11 cellular contexts compared by ENCODE assay signal in genomic region chr1:59266927-59267293, GRCh38.
DNase-seq lines count a peak whose midpoint lies in the region; ATAC-seq, FAIRE-seq and TF ChIP-seq lines count a peak whose summit lies in the region.
"Had no signal": no experiment of that assay in that cellular context is flagged by ENCODE, and none has a peak within 500 bp of the region (broad histone marks: within the 10 kb centered on the region; RNA-seq: fewer than 3 reads in every experiment).

No MANE protein-coding gene starts in this region.

- 0 out of 2 replicates have a peak, but pooled peaks cover 4% of the 10 kb centered on the region for H3K9me3 ChIP-seq in OCI-LY3 (ENCODE audit: insufficient read depth, low read length)

- peak overlapping the region; percentile 34; the same call in 1 of the 2 replicates for H3K9ac ChIP-seq in OCI-LY3 (ENCODE audit: low read length)

- H3K27ac ChIP-seq in OCI-LY3 (ENCODE audit: low read length), result peak overlapping the region; percentile 79

- peak; percentile 47 for ATAC-seq in HG02943 (IDR thresholded peaks at IDR 0.05; ENCODE audit: low read depth, unreplicated experiment)

- peak; percentile 24 for FAIRE-seq in GM18507 (lab: Jason Lieb, UNC)
- FAIRE-seq: astrocyte had no signal

- DNase-seq in GM18507 (ENCODE audit: extremely low spot score, insufficient read length, low read depth), result no peak
- peak; percentile 40 for DNase-seq in GM20000 (ENCODE audit: low spot score)
- no peak for DNase-seq in DMS 273 treated with DMSO at 0.1 percent for 48 hours (lab: John Stamatoyannopoulos, UW)
- no peak for DNase-seq in NCI-H1092 treated with DMSO at 0.1 percent for 48 hours (lab: John Stamatoyannopoulos, UW)
- DNase-seq in NCI-H524 treated with DMSO at 0.1 percent for 48 hours (lab: John Stamatoyannopoulos, UW), result no peak
- DNase-seq in GM03348 (ENCODE audit: low spot score), result no peak
- DNase-seq: activated CD8-positive, alpha-beta memory T cell treated with anti-CD3 and anti-CD28 coated beads, Interleukin-2, amount 50 U/mL, for 48 hours; midbrain had no signal

- peak overlapping the region; percentile 72 for H3K4me2 ChIP-seq in OCI-LY3 (ENCODE audit: low read length)

- peak overlapping the region; percentile 11; the same call in 1 of the 2 replicates for H3K4me3 ChIP-seq in OCI-LY3 (ENCODE audit: low read length)

- H2AFZ ChIP-seq in OCI-LY3 (ENCODE audit: low read depth, low read length), result peak overlapping the region; percentile 61

- no peak for TF ChIP-seq CTCF in GM20000 (IDR thresholded peaks at IDR 0.05; ENCODE audit: extremely low read depth, missing control alignments)
- no peak for TF ChIP-seq CTCF in OCI-LY3 (IDR thresholded peaks at IDR 0.05; ENCODE audit: low read depth, low read length)

- H3K36me3 ChIP-seq in OCI-LY3 (replicated peaks; ENCODE audit: low read depth, low read length), result peaks cover 3% of the 10 kb centered on the region

- peaks cover 26% of the 10 kb centered on the region for H3K4me1 ChIP-seq in OCI-LY3 (ENCODE audit: low read length)

- no peaks in the 10 kb centered on the region for H4K20me1 ChIP-seq in OCI-LY3 (ENCODE audit: insufficient read depth, low read length)

- H3K27me3 ChIP-seq in OCI-LY3 (ENCODE audit: low read depth, low read length), result no peaks in the 10 kb centered on the region

- no peaks in the 10 kb centered on the region for H3K79me2 ChIP-seq in OCI-LY3 (ENCODE audit: low read length)
